In genomic region chr14:52072266-52072780, GRCh38 we compare ENCODE assay signal across 12 cellular contexts.
"Had no signal": no experiment of that assay in that cellular context is flagged by ENCODE, and none has a peak within 500 bp of the region (broad histone marks: within the 10 kb centered on the region; RNA-seq: fewer than 3 reads in every experiment).

No MANE protein-coding gene starts in this region.

- H3K27ac ChIP-seq: ascending aorta, gastroesophageal sphincter, stomach had no signal

- H3K4me3 ChIP-seq: ascending aorta, coronary artery, gastroesophageal sphincter, stomach had no signal

- H3K36me3 Mint-ChIP-seq: activated naive CD8-positive, alpha-beta T cell treated with anti-CD3 and anti-CD28 coated beads, Interleukin-2, amount 10 ng/mL, durations not matched to agents 7 days and 5 days had no signal

- H3K27ac Mint-ChIP-seq: activated CD4-positive, alpha-beta memory T cell treated with anti-CD3 and anti-CD28 coated beads, Interleukin-2, amount 10 ng/mL, durations not matched to agents 7 days and 5 days; activated naive CD8-positive, alpha-beta T cell treated with anti-CD3 and anti-CD28 coated beads, Interleukin-2, amount 10 ng/mL, durations not matched to agents 7 days and 5 days; naive thymus-derived CD4-positive, alpha-beta T cell had no signal

- H3K4me3 Mint-ChIP-seq: activated CD4-positive, alpha-beta memory T cell treated with anti-CD3 and anti-CD28 coated beads, Interleukin-2, amount 10 ng/mL, durations not matched to agents 7 days and 5 days; activated naive CD8-positive, alpha-beta T cell treated with anti-CD3 and anti-CD28 coated beads, Interleukin-2, amount 10 ng/mL, durations not matched to agents 7 days and 5 days; naive thymus-derived CD4-positive, alpha-beta T cell had no signal

- H3K27me3 ChIP-seq: ascending aorta, gastroesophageal sphincter had no signal

- H3K36me3 ChIP-seq: ascending aorta, gastroesophageal sphincter, stomach had no signal

- DNase-seq: activated CD4-positive, alpha-beta memory T cell treated with anti-CD3 and anti-CD28 coated beads, Interleukin-2, amount 10 ng/mL, durations not matched to agents 7 days and 5 days; activated CD4-positive, alpha-beta T cell treated with anti-CD3 and anti-CD28 coated beads for 1 hour; activated gamma-delta T cell treated with Interleukin-2 at 50 U/mL for 16 hours; activated naive CD8-positive, alpha-beta T cell treated with anti-CD3 and anti-CD28 coated beads, Interleukin-2, amount 10 ng/mL, durations not matched to agents 7 days and 5 days; activated T-cell treated with anti-CD3 and anti-CD28 coated beads, Interleukin-2, amount 50 U/mL, for 48 hours; effector CD4-positive, alpha-beta T cell; naive thymus-derived CD4-positive, alpha-beta T cell; stimulated activated CD4-positive, alpha-beta T cell treated with anti-CD3 and anti-CD28 coated beads, Interleukin-4, amount 100 ng/mL, for 4 hours; stomach had no signal

- ATAC-seq: gastroesophageal sphincter; naive thymus-derived CD4-positive, alpha-beta T cell had no signal

- H3K9me3 ChIP-seq: ascending aorta, gastroesophageal sphincter, stomach had no signal
